In genomic region chr20:40606660-40607059, GRCh38 we compare ENCODE assay signal across 21 cellular contexts.
"Had no signal": no experiment of that assay in that cellular context is flagged by ENCODE, and none has a peak within 500 bp of the region (broad histone marks: within the 10 kb centered on the region; RNA-seq: fewer than 3 reads in every experiment).

No MANE protein-coding gene starts in this region.

- H3K36me3 Mint-ChIP-seq: activated naive CD8-positive, alpha-beta T cell treated with anti-CD3 and anti-CD28 coated beads for 36 hours; natural killer cell had no signal

- H3K4me3 Mint-ChIP-seq: activated naive CD8-positive, alpha-beta T cell treated with anti-CD3 and anti-CD28 coated beads for 36 hours; activated T-helper 1 cell treated with anti-CD3 and anti-CD28 coated beads, Interleukin-12 subunit alpha, Interleukin-12 subunit beta, Interleukin-2, Interleukin-4 antibody, amounts not matched to agents 30 ng/mL and 10 ng/mL and 1 ng/mL, durations not matched to agents 14 hours and 24 hours and 36 hours; natural killer cell had no signal

- H3K4me1 Mint-ChIP-seq: activated naive CD8-positive, alpha-beta T cell treated with anti-CD3 and anti-CD28 coated beads for 36 hours; natural killer cell had no signal

- DNase-seq: activated CD4-positive, alpha-beta T cell treated with anti-CD3 and anti-CD28 coated beads, Interleukin-2, amount 50 U/mL, for 1 hour; activated CD4-positive, CD25-positive, alpha-beta regulatory T cell; activated naive CD8-positive, alpha-beta T cell treated with anti-CD3 and anti-CD28 coated beads for 36 hours; amygdala; brain microvascular endothelial cell; dorsolateral prefrontal cortex; esophagus squamous epithelium; hypothalamus; left ventricle myocardium superior; mesenchymal stem cell; natural killer cell; nucleus accumbens; right cardiac atrium; stimulated activated CD4-positive, alpha-beta T cell treated with anti-CD3 and anti-CD28 coated beads, Interleukin-4, amount 100 ng/mL, for 24 hours; stimulated activated naive CD4-positive, alpha-beta T cell treated with Interleukin-2 at 50 U/mL for 16 hours; T-helper 2 cell; upper lobe of right lung had no signal

- H3K4me3 ChIP-seq: dorsolateral prefrontal cortex, esophagus squamous epithelium, prostate gland, skin epidermis, suprapubic skin, upper lobe of right lung had no signal

- ATAC-seq: left ventricle myocardium superior, natural killer cell, right cardiac atrium had no signal

- H3K27ac ChIP-seq: brain microvascular endothelial cell, dorsolateral prefrontal cortex, esophagus squamous epithelium, prostate gland, skin epidermis, suprapubic skin, upper lobe of right lung had no signal

- H3K9me3 Mint-ChIP-seq: activated T-helper 1 cell treated with anti-CD3 and anti-CD28 coated beads, Interleukin-12 subunit alpha, Interleukin-12 subunit beta, Interleukin-2, Interleukin-4 antibody, amounts not matched to agents 30 ng/mL and 10 ng/mL and 1 ng/mL, durations not matched to agents 14 hours and 24 hours and 36 hours had no signal

- H3K27ac Mint-ChIP-seq: activated naive CD8-positive, alpha-beta T cell treated with anti-CD3 and anti-CD28 coated beads for 36 hours; activated T-helper 1 cell treated with anti-CD3 and anti-CD28 coated beads, Interleukin-12 subunit alpha, Interleukin-12 subunit beta, Interleukin-2, Interleukin-4 antibody, amounts not matched to agents 30 ng/mL and 10 ng/mL and 1 ng/mL, durations not matched to agents 14 hours and 24 hours and 36 hours; natural killer cell had no signal
